In the genomic region with DNA sequence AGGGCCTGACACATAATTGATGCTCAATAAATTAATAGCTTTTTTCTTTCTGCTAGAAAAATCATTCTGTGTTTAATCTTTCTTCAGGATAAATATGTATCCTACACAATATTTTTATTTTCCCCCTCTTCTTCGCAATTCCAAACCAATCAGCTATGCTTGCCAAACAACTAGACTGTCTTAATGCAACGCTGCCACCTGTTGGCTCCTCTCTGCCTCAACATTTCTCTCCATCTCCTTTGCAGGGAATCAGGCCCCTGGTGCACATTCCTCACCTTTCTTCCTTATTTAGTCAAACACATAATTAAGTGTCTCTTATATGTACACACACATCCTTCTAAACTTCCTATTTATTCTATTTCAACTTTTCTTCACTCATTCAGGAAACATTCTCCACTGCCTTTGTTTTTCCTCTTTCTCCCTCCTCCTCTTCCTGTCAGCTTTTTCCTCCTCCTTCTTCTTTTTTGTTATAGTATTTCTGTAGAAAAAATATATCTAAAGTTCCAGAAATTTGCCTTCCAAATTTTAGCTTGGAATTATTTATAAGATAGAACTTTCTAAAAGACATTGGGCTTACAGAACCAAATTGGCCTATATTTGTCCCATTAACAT, we compare ENCODE assay signal across 1 cellular context.
TF ChIP-seq lines count a peak whose summit lies in the region.

No MANE protein-coding gene starts in this region.

TF ChIP-seq in WTC11, 78 proteins besides CTCF, POLR2A, EP300 and RAD21 (continued from another document):
- TF ChIP-seq, protein P1, sequence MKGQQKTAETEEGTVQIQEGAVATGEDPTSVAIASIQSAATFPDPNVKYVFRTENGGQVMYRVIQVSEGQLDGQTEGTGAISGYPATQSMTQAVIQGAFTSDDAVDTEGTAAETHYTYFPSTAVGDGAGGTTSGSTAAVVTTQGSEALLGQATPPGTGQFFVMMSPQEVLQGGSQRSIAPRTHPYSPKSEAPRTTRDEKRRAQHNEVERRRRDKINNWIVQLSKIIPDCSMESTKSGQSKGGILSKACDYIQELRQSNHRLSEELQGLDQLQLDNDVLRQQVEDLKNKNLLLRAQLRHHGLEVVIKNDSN (CRISPR knock-in tag; IDR thresholded peaks at IDR 0.05), result no peak
- no peak for TF ChIP-seq ESRRA (CRISPR knock-in tag; IDR thresholded peaks at IDR 0.05; ENCODE audit: borderline replicate concordance)
- TF ChIP-seq, protein P2, sequence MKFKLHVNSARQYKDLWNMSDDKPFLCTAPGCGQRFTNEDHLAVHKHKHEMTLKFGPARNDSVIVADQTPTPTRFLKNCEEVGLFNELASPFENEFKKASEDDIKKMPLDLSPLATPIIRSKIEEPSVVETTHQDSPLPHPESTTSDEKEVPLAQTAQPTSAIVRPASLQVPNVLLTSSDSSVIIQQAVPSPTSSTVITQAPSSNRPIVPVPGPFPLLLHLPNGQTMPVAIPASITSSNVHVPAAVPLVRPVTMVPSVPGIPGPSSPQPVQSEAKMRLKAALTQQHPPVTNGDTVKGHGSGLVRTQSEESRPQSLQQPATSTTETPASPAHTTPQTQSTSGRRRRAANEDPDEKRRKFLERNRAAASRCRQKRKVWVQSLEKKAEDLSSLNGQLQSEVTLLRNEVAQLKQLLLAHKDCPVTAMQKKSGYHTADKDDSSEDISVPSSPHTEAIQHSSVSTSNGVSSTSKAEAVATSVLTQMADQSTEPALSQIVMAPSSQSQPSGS (CRISPR knock-in tag; IDR thresholded peaks at IDR 0.05; ENCODE audit: borderline replicate concordance, low read depth), result no peak
- TF ChIP-seq IRF2 (CRISPR knock-in tag; IDR thresholded peaks at IDR 0.05; ENCODE audit: borderline replicate concordance, low read depth), result no peak
- TF ChIP-seq ZBTB21 (CRISPR knock-in tag; IDR thresholded peaks at IDR 0.05; ENCODE audit: borderline replicate concordance), result no peak
- TF ChIP-seq, protein P3, sequence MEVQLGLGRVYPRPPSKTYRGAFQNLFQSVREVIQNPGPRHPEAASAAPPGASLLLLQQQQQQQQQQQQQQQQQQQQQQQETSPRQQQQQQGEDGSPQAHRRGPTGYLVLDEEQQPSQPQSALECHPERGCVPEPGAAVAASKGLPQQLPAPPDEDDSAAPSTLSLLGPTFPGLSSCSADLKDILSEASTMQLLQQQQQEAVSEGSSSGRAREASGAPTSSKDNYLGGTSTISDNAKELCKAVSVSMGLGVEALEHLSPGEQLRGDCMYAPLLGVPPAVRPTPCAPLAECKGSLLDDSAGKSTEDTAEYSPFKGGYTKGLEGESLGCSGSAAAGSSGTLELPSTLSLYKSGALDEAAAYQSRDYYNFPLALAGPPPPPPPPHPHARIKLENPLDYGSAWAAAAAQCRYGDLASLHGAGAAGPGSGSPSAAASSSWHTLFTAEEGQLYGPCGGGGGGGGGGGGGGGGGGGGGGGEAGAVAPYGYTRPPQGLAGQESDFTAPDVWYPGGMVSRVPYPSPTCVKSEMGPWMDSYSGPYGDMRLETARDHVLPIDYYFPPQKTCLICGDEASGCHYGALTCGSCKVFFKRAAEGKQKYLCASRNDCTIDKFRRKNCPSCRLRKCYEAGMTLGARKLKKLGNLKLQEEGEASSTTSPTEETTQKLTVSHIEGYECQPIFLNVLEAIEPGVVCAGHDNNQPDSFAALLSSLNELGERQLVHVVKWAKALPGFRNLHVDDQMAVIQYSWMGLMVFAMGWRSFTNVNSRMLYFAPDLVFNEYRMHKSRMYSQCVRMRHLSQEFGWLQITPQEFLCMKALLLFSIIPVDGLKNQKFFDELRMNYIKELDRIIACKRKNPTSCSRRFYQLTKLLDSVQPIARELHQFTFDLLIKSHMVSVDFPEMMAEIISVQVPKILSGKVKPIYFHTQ (CRISPR knock-in tag; IDR thresholded peaks at IDR 0.05), result no peak
- TF ChIP-seq, protein P4, sequence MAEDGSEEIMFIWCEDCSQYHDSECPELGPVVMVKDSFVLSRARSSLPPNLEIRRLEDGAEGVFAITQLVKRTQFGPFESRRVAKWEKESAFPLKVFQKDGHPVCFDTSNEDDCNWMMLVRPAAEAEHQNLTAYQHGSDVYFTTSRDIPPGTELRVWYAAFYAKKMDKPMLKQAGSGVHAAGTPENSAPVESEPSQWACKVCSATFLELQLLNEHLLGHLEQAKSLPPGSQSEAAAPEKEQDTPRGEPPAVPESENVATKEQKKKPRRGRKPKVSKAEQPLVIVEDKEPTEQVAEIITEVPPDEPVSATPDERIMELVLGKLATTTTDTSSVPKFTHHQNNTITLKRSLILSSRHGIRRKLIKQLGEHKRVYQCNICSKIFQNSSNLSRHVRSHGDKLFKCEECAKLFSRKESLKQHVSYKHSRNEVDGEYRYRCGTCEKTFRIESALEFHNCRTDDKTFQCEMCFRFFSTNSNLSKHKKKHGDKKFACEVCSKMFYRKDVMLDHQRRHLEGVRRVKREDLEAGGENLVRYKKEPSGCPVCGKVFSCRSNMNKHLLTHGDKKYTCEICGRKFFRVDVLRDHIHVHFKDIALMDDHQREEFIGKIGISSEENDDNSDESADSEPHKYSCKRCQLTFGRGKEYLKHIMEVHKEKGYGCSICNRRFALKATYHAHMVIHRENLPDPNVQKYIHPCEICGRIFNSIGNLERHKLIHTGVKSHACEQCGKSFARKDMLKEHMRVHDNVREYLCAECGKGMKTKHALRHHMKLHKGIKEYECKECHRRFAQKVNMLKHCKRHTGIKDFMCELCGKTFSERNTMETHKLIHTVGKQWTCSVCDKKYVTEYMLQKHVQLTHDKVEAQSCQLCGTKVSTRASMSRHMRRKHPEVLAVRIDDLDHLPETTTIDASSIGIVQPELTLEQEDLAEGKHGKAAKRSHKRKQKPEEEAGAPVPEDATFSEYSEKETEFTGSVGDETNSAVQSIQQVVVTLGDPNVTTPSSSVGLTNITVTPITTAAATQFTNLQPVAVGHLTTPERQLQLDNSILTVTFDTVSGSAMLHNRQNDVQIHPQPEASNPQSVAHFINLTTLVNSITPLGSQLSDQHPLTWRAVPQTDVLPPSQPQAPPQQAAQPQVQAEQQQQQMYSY (CRISPR knock-in tag; IDR thresholded peaks at IDR 0.05), result no peak
